In genomic region chr12:7042847-7043246, GRCh38 we compare ENCODE assay signal across 1 cellular context.
TF ChIP-seq lines count a peak whose summit lies in the region.

No MANE protein-coding gene starts in this region.

TF ChIP-seq in K562, 482 proteins besides CTCF, POLR2A, EP300 and RAD21 (continued from another document):
- TF ChIP-seq ZNF146 (CRISPR knock-in tag; IDR thresholded peaks at IDR 0.05; ENCODE audit: unreplicated experiment), result no peak
- TF ChIP-seq SREBF2 (CRISPR knock-in tag; IDR thresholded peaks at IDR 0.05), result no peak
- TF ChIP-seq STAT5B (CRISPR knock-in tag; IDR thresholded peaks at IDR 0.05), result no peak
- TF ChIP-seq CHAMP1 (IDR thresholded peaks at IDR 0.05), result no peak
- TF ChIP-seq THAP7 (CRISPR knock-in tag; IDR thresholded peaks at IDR 0.05), result no peak
- no peak for TF ChIP-seq GTF3C2 (IDR thresholded peaks at IDR 0.05; ENCODE audit: borderline replicate concordance, extremely low read depth, insufficient read length)
- TF ChIP-seq HDAC6 (IDR thresholded peaks at IDR 0.05; ENCODE audit: low read depth, low read length), result no peak
- no peak for TF ChIP-seq OTX1 (CRISPR knock-in tag; IDR thresholded peaks at IDR 0.05)
- TF ChIP-seq REST (CRISPR knock-in tag; IDR thresholded peaks at IDR 0.05; ENCODE audit: low read depth), result no peak
- no peak for TF ChIP-seq ZFPM2 (CRISPR knock-in tag; IDR thresholded peaks at IDR 0.05)
- peak; percentile 16; the same call in 1 of the 2 replicates for TF ChIP-seq MAFF (IDR thresholded peaks at IDR 0.05; ENCODE audit: low read length)
- no peak for TF ChIP-seq SRSF1 (IDR thresholded peaks at IDR 0.05; ENCODE audit: low read depth, low read length)
- peak; percentile 43 for TF ChIP-seq TEAD4 (IDR thresholded peaks at IDR 0.05; ENCODE audit: low read length)
- no peak for TF ChIP-seq TEAD4 (CRISPR knock-in tag; IDR thresholded peaks at IDR 0.05; ENCODE audit: borderline replicate concordance)
- no peak for TF ChIP-seq MTA1 (IDR thresholded peaks at IDR 0.05; ENCODE audit: borderline replicate concordance)
- no peak for TF ChIP-seq SNRNP70 (optimal IDR thresholded peaks at IDR 0.05; ENCODE audit: low read depth, low read length)
- TF ChIP-seq ZNF239 (CRISPR knock-in tag; IDR thresholded peaks at IDR 0.05), result no peak
- no peak for TF ChIP-seq ZNF668 (CRISPR knock-in tag; IDR thresholded peaks at IDR 0.05)
- TF ChIP-seq STAT6 (CRISPR knock-in tag; IDR thresholded peaks at IDR 0.05), result no peak
- no peak for TF ChIP-seq MYC (IDR thresholded peaks at IDR 0.05; ENCODE audit: low read depth, low read length)
- no peak for TF ChIP-seq MYC (CRISPR knock-in tag; IDR thresholded peaks at IDR 0.05; ENCODE audit: borderline replicate concordance, low read depth)
- TF ChIP-seq DEAF1 (CRISPR knock-in tag; IDR thresholded peaks at IDR 0.05), result 0 out of 2 replicates have a peak, but pooled peaks have one; percentile 13
- TF ChIP-seq ZNF316 (IDR thresholded peaks at IDR 0.05), result peak; percentile 74
- peak; percentile 23; the same call in 1 of the 2 replicates for TF ChIP-seq MAFK (IDR thresholded peaks at IDR 0.05; ENCODE audit: low read length)
- TF ChIP-seq SMC3 (conservative IDR thresholded peaks at IDR 0.05; ENCODE audit: insufficient read depth, low read depth, low read length), result 0 out of 2 replicates have a peak, but pooled peaks have one; percentile 21
- no peak for TF ChIP-seq ZNF277 (CRISPR knock-in tag; IDR thresholded peaks at IDR 0.05; ENCODE audit: borderline replicate concordance)
- TF ChIP-seq ZNF764 (CRISPR knock-in tag; IDR thresholded peaks at IDR 0.05; ENCODE audit: low read depth), result no peak
- TF ChIP-seq MAX (CRISPR knock-in tag; IDR thresholded peaks at IDR 0.05), result no peak
- TF ChIP-seq MAFG (tag; conservative IDR thresholded peaks at IDR 0.05), result 0 out of 2 replicates have a peak, but pooled peaks have one; percentile 48
- TF ChIP-seq CTCFL (IDR thresholded peaks at IDR 0.05; ENCODE audit: borderline replicate concordance, insufficient read depth, low read depth, low read length, poor library complexity, severe bottlenecking), result peak; percentile 41
- no peak for TF ChIP-seq NR1H2 (CRISPR knock-in tag; IDR thresholded peaks at IDR 0.05)
- TF ChIP-seq ADNP (tag; IDR thresholded peaks at IDR 0.05), result no peak
- no peak for TF ChIP-seq NCOA1 (IDR thresholded peaks at IDR 0.05; ENCODE audit: low read depth)
- TF ChIP-seq PRDM10 (IDR thresholded peaks at IDR 0.05; ENCODE audit: partially characterized antibody), result peak; percentile 43
- TF ChIP-seq U2AF2 (optimal IDR thresholded peaks at IDR 0.05; ENCODE audit: low read depth, low read length), result no peak
- no peak for TF ChIP-seq LEF1 (IDR thresholded peaks at IDR 0.05)
